In genomic region chr5:178121450-178122276, GRCh38 we compare ENCODE assay signal across 8 cellular contexts. TPM values are rescaled to one million over a fixed set of nuclear protein-coding genes. Genes with fewer than 3 reads are reported as not detected.
DNase-seq lines count a peak whose midpoint lies in the region; ATAC-seq and TF ChIP-seq lines count a peak whose summit lies in the region.

No MANE protein-coding gene starts in this region.

- H3K27ac ChIP-seq in HL-60 (replicated peaks), result no peak overlapping the region

- no peak for TF ChIP-seq CTCF in HL-60 (IDR thresholded peaks at IDR 0.05; ENCODE audit: insufficient read depth, low read length)

- ATAC-seq in naive thymus-derived CD8-positive, alpha-beta T cell, result no peak
- ATAC-seq in HG03342 (IDR thresholded peaks at IDR 0.05; ENCODE audit: unreplicated experiment) (no peak), GM21576 (IDR thresholded peaks at IDR 0.05; ENCODE audit: unreplicated experiment) (no peak)

- DNase-seq in ELF-1 (ENCODE audit: low read depth, low spot score), result peak; percentile 5
- DNase-seq in HL-60 (ENCODE audit: low read depth in 1 of 2, low spot score in 1 of 2), result peak in 1 of 2 experiments; percentile 26
- DNase-seq in adipocyte (ENCODE audit: low read depth), result no peak
- no peak for DNase-seq in naive thymus-derived CD8-positive, alpha-beta T cell
- no peak for DNase-seq in GDM1 (lab: John Stamatoyannopoulos, UW)
- DNase-seq in glomerular visceral epithelial cell (ENCODE audit: extremely low spot score), result no peak

- H3K27ac Mint-ChIP-seq in naive thymus-derived CD8-positive, alpha-beta T cell, result peak overlapping the region; percentile 30 to 95 (median 74)

- no peaks in the 10 kb centered on the region for H3K9me3 ChIP-seq in adipocyte (ENCODE audit: control insufficient read depth, low read length)

- H3K27me3 ChIP-seq in HL-60 (ENCODE audit: insufficient read depth, poor library complexity, severe bottlenecking) (peaks cover 18% of the 10 kb centered on the region), adipocyte (replicated peaks; ENCODE audit: control insufficient read depth, insufficient read depth, low read length) (peaks cover 33% of the 10 kb centered on the region)

- peaks cover 11% of the 10 kb centered on the region for H3K4me1 ChIP-seq in adipocyte (ENCODE audit: control insufficient read depth, insufficient read depth, low read length)

- no peak overlapping the region for H3K9ac ChIP-seq in adipocyte (ENCODE audit: low read length)

- H3K9me3 Mint-ChIP-seq in naive thymus-derived CD8-positive, alpha-beta T cell, result no peaks in the 10 kb centered on the region

- no peaks in the 10 kb centered on the region for H3K36me3 ChIP-seq in adipocyte (ENCODE audit: control insufficient read depth, insufficient read depth, low read length, severe bottlenecking)

- H3K4me3 Mint-ChIP-seq in naive thymus-derived CD8-positive, alpha-beta T cell, result peak overlapping the region; percentile 58 to 83 (median 72)

- H3K4me1 Mint-ChIP-seq in naive thymus-derived CD8-positive, alpha-beta T cell, result peaks cover 21 to 79% (median 63%) of the 10 kb centered on the region in 4 donors

- POLR2A ChIA-PET in naive thymus-derived CD8-positive, alpha-beta T cell (lab: Charles Lee), result interaction anchor here (0.6 to 2.8 kb wide), 15 partner anchors 8 to 690 kb away, joined by 3 to 12 read pairs (median 7); partner anchors contain the start of genes HNRNPAB, NHP2 and RMND5B

- H3K4me3 ChIP-seq in HL-60 (replicated peaks; ENCODE audit: insufficient read depth, low read length), result peak overlapping the region; percentile 29
- peak overlapping the region; percentile 39 for H3K4me3 ChIP-seq in adipocyte (ENCODE audit: low read length)

- H3K36me3 Mint-ChIP-seq in naive thymus-derived CD8-positive, alpha-beta T cell, result peaks cover 0 to 25% (median 0%) of the 10 kb centered on the region in 3 donors

- H3K27me3 Mint-ChIP-seq in naive thymus-derived CD8-positive, alpha-beta T cell, result no peaks in the 10 kb centered on the region

RNA-seq across cellular contexts. Expression of gene N4BP3, which starts 8.3 kb away (rescaled TPM):
- total RNA-seq in naive thymus-derived CD8-positive, alpha-beta T cell, result 1 to 10 TPM; 7.0 to 7.2 TPM
- polyA plus RNA-seq in naive thymus-derived CD8-positive, alpha-beta T cell, result 1 to 10 TPM; 1.6 to 5.5 (median 2.0) TPM

RNA-seq across cellular contexts. Expression of gene RMND5B, which starts 9.2 kb away (rescaled TPM):
- total RNA-seq in naive thymus-derived CD8-positive, alpha-beta T cell, result 10 to 100 TPM; 33.7 to 33.8 TPM
- 10 to 100 TPM; 24.9 to 39.0 (median 36.8) TPM for polyA plus RNA-seq in naive thymus-derived CD8-positive, alpha-beta T cell

RNA-seq across cellular contexts. Expression of gene NHP2, which starts 32.0 kb away (rescaled TPM):
- total RNA-seq in naive thymus-derived CD8-positive, alpha-beta T cell, result 10 to 100 TPM; 79.3 to 85.4 TPM
- 100 to 1,000 TPM; 238 to 276 (median 270) TPM for polyA plus RNA-seq in naive thymus-derived CD8-positive, alpha-beta T cell
